Comparison of ENCODE assay signal across 14 cellular contexts in the genomic region with DNA sequence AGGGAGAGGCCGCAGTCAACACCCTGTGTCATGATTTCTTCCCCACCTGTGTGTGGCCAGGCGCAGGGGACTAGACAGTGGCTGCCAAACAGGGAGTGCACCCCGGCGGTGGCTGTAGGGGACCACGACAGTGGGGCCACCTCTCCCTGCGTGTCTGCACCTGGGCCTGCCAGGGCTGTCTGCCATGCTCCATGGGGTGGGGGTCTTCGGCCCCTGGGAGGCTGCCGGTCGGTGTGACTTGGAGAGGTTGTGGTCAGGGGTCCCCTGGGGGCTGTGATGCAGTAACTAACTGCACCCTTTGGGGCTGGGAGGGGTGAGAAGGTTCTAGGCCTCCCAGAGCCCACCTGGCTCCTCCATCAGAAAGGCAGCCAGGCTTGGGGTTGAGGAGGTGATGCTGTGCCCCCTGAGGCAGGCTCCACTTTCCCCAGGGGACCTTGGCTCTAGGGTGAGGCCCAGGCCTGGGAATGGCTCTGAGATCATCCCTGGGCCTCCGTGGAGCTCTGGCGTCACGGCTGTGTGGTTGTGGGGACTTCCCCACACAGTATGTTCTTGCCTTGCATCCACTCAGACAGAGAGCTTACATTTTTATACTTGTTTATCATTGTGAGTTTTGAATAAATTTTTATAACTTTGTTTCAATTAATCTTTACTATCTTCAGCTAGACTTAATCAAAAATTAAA. TPM values are rescaled to one million over a fixed set of nuclear protein-coding genes. Genes with fewer than 3 reads are reported as not detected.
DNase-seq lines count a peak whose midpoint lies in the region; ATAC-seq and TF ChIP-seq lines count a peak whose summit lies in the region.
"Not testable (repeated sequence)": the region's sequence is repeated elsewhere in the genome, so short reads cannot be mapped to it uniquely, and the experiment has no call there.
"Had no signal": no experiment of that assay in that cellular context is flagged by ENCODE, and none has a peak within 500 bp of the region (broad histone marks: within the 10 kb centered on the region; RNA-seq: fewer than 3 reads in every experiment).

No MANE protein-coding gene starts in this region.

- not testable (repeated sequence) for H3K27ac ChIP-seq in HEK293 (ENCODE audit: extremely low read depth, low read depth, low read length)

- H3K4me1 Mint-ChIP-seq in activated naive CD8-positive, alpha-beta T cell treated with anti-CD3 and anti-CD28 coated beads for 36 hours; immature natural killer cell: not testable (repeated sequence)

- not testable (repeated sequence) for H3K4me3 ChIP-seq in GM06990 (replicated peaks; ENCODE audit: low read depth, low read length); HEK293 (ENCODE audit: low read depth, low read length)

- TF ChIP-seq CTCF in GM06990 (IDR thresholded peaks at IDR 0.05; ENCODE audit: insufficient read depth, low read length, poor library complexity, severe bottlenecking); HEK293 (tag by site-specific recombination; IDR thresholded peaks at IDR 0.05): not testable (repeated sequence)

- H3K9me3 ChIP-seq in HEK293 (ENCODE audit: control insufficient read depth, insufficient read depth, low read depth, low read length), result not testable (repeated sequence)

- H3K4me1 ChIP-seq in HEK293 (ENCODE audit: control insufficient read depth, insufficient read depth, low read length), result not testable (repeated sequence)

- H3K4me3 Mint-ChIP-seq in activated naive CD8-positive, alpha-beta T cell treated with anti-CD3 and anti-CD28 coated beads for 36 hours, result not testable (repeated sequence)
- H3K4me3 Mint-ChIP-seq in immature natural killer cell, result peak overlapping the region in 4 of 5 donors; percentile 10 to 62 (median 39)

- CTCF ChIA-PET in HEK293 (lab: Yijun Ruan, JAX), result interaction anchor here (0.6 kb wide), 1 partner anchor 228 kb away, joined by 3 read pairs; no protein-coding TSS in a partner anchor

- not testable (repeated sequence) for H3K36me3 Mint-ChIP-seq in activated naive CD8-positive, alpha-beta T cell treated with anti-CD3 and anti-CD28 coated beads for 36 hours; immature natural killer cell

- H3K27me3 Mint-ChIP-seq in activated naive CD8-positive, alpha-beta T cell treated with anti-CD3 and anti-CD28 coated beads for 36 hours; immature natural killer cell (ENCODE audit: low read depth in 3 of 3): not testable (repeated sequence)

- peak; percentile 30 for DNase-seq in GM06990 (ENCODE audit: extremely low read depth, insufficient read length)
- DNase-seq in activated CD4-positive, alpha-beta T cell treated with anti-CD3 and anti-CD28 coated beads, Interleukin-2, amount 50 U/mL, for 48 hours, result peak; percentile 25 to 27
- peak; percentile 62 for DNase-seq in activated naive CD8-positive, alpha-beta T cell treated with anti-CD3 and anti-CD28 coated beads for 36 hours
- not testable (repeated sequence) for DNase-seq in immature natural killer cell
- peak; percentile 17 for DNase-seq in stimulated activated CD4-positive, alpha-beta T cell treated with anti-CD3 and anti-CD28 coated beads, Interleukin-2, amount 100 ng/mL, for 4 hours (ENCODE audit: low read depth)

- not testable (repeated sequence) for H3K9me3 Mint-ChIP-seq in activated naive CD8-positive, alpha-beta T cell treated with anti-CD3 and anti-CD28 coated beads for 36 hours; immature natural killer cell

- H3K27ac Mint-ChIP-seq in activated naive CD8-positive, alpha-beta T cell treated with anti-CD3 and anti-CD28 coated beads for 36 hours; immature natural killer cell: not testable (repeated sequence)

- H3K36me3 ChIP-seq in GM06990 (ENCODE audit: control insufficient read depth, insufficient read depth, low read length); HEK293 (ENCODE audit: control insufficient read depth in 2 of 2, insufficient read depth in 1 of 2, low read length in 2 of 2): not testable (repeated sequence)

- POLR2A ChIA-PET in HEK293 (lab: Yijun Ruan, JAX), result not testable (repeated sequence)

- peak; percentile 35 for ATAC-seq in HG03571 (IDR thresholded peaks at IDR 0.05; ENCODE audit: unreplicated experiment)

- H3K27me3 ChIP-seq in GM06990 (replicated peaks; ENCODE audit: control insufficient read depth, insufficient read depth, low read length), result not testable (repeated sequence)

TF ChIP-seq in HEK293, 187 proteins besides CTCF, POLR2A, EP300 and RAD21:
- TF ChIP-seq ZIC2 (tag by site-specific recombination; IDR thresholded peaks at IDR 0.05), result 0 out of 2 replicates have a peak, but pooled peaks have one; percentile 22
- peak; percentile 34; the same call in 1 of the 2 replicates for TF ChIP-seq GLIS1 (tag by site-specific recombination; IDR thresholded peaks at IDR 0.05)

RNA-seq across cellular contexts. Expression of a gene that starts 50.3 kb away (rescaled TPM):
- total RNA-seq in activated naive CD8-positive, alpha-beta T cell treated with anti-CD3 and anti-CD28 coated beads for 36 hours, result not detected
- polyA plus RNA-seq in immature natural killer cell, result not detected
- total RNA-seq: activated T-helper 2 cell treated with anti-CD3 and anti-CD28 coated beads, Interferon-gamma antibody, Interleukin-2, Interleukin-4, amounts not matched to agents 10 μg/mL and 5 μg/mL and 100 μg/mL, durations not matched to agents 14 hours and 24 hours and 36 hours; Calu3; PC-9; psoas muscle; T-helper 1 cell treated with Interleukin-12 subunit alpha and Interleukin-12 subunit beta and Interleukin-4 antibody, amounts not matched to agents 30 ng/mL and 1 ng/mL, for 36 hours; thoracic aorta had no signal
- polyA plus RNA-seq: psoas muscle, small intestine had no signal
